8 cellular contexts compared by ENCODE assay signal in the genomic region with DNA sequence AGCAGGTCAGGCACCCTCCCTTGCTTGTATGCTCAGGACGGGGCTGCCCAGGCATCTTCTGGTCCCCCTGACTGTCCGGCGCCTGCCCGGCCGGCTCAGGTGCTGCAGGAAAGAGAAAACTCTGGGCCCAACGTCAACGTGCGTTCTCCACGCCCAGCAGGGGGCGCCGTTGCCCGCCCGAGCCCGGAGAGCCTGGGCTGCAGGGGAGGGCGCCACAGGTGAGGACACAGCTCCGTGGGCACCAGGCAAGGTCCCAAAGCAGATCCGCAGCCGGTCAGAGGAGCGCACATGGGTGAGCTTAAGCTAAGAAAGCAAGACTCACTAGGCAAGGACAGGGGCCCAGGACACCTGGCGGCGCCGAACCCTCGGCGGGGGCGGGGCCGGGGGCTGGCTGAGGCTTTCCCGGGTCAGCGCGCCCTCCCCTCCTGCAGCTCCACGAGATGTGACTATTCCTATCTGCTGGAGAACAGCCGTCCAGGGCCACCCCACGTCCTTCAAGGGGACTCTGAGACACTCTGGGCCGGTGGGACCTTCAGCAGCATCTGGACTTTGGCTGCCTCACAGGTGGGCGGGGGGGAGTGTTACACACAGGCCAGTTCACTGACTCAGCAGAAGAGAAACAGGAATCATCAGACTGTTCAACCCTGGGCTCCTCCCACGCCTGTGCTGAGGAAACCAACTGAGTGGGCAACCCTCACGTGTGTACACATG. TPM values are rescaled to one million over a fixed set of nuclear protein-coding genes. Genes with fewer than 3 reads are reported as not detected.
DNase-seq lines count a peak whose midpoint lies in the region; FAIRE-seq and TF ChIP-seq lines count a peak whose summit lies in the region.

No MANE protein-coding gene starts in this region.

- TF ChIP-seq CTCF in C4-2B (conservative IDR thresholded peaks at IDR 0.05) = peak; percentile 86
- TF ChIP-seq CTCF in fibroblast of pulmonary artery (IDR thresholded peaks at IDR 0.05; ENCODE audit: low read length, missing control alignments) = peak; percentile 64
- peak; percentile 92 for TF ChIP-seq CTCF in neural progenitor cell (IDR thresholded peaks at IDR 0.05)
- peak; percentile 79 to 88 (median 84) for TF ChIP-seq CTCF in transverse colon (IDR thresholded peaks at IDR 0.05)
- peak in 1 of 3 donors; percentile 27 for TF ChIP-seq CTCF in lower leg skin (IDR thresholded peaks at IDR 0.05)

- H3K27ac ChIP-seq in C4-2B (no peak overlapping the region), neural progenitor cell (no peak overlapping the region), transverse colon (no peak overlapping the region)

- TF ChIP-seq POLR2A in transverse colon (IDR thresholded peaks at IDR 0.05) (no peak), lower leg skin (IDR thresholded peaks at IDR 0.05) (no peak)

- H3K4me1 ChIP-seq in neural progenitor cell (peaks cover 6% of the 10 kb centered on the region), transverse colon (peaks cover 0 to 6% (median 3%) of the 10 kb centered on the region in 4 donors)

- no peaks in the 10 kb centered on the region for H3K79me2 ChIP-seq in neural progenitor cell (ENCODE audit: low read depth)

- H3K27me3 ChIP-seq in neural progenitor cell (no peaks in the 10 kb centered on the region), transverse colon (peaks cover 19% of the 10 kb centered on the region)

- no peak overlapping the region for H3K9ac ChIP-seq in neural progenitor cell

- H3K36me3 ChIP-seq in neural progenitor cell (no peaks in the 10 kb centered on the region), transverse colon (no peaks in the 10 kb centered on the region)

- in situ Hi-C loops in transverse colon (cut with MboI; ENCODE audit: low pct_ligation_motif_present in 1 of 4, low pct_unique_long_range_greater_than_20kb in 1 of 4, low sequenced_read_pairs in 3 of 4) = loop anchor here in 2 of 4 donors (10.0 to 25.0 kb wide), 2 partner anchors 277 to 284 kb away; no protein-coding TSS in a partner anchor

- no peaks in the 10 kb centered on the region for H4K20me1 ChIP-seq in neural progenitor cell (ENCODE audit: low read depth)

- H3K4me1 Mint-ChIP-seq in neural progenitor cell = peaks cover 5% of the 10 kb centered on the region

- DNase-seq in HTR-8/SVneo (ENCODE audit: insufficient read length, low spot score) (peak; percentile 74), OCI-M1 (lab: John Stamatoyannopoulos, UW) (peak; percentile 80), fibroblast of pulmonary artery (ENCODE audit: low read depth) (peak; percentile 39), neural progenitor cell (ENCODE audit: low spot score) (peak; percentile 85), transverse colon (peak; percentile 75), lower leg skin (ENCODE audit: low spot score in 2 of 2) (no peak)
- DNase-seq in activated T-cell treated with anti-CD3 and anti-CD28 coated beads, Interleukin-2, amount 50 U/mL, for 48 hours = peak; percentile 85

- no peak for TF ChIP-seq EP300 in transverse colon (IDR thresholded peaks at IDR 0.05; ENCODE audit: low read depth)

- H3K27me3 Mint-ChIP-seq in neural progenitor cell (ENCODE audit: insufficient read depth, low read depth) = peaks cover 4% of the 10 kb centered on the region

- H3K4me2 ChIP-seq in neural progenitor cell = peak overlapping the region; percentile 71

- 14% methylated on average over 17 of the region's 36 CpGs; no CpG with 5 or more reads in 1 of the 2 donors for WGBS in transverse colon (ENCODE audit: low coverage in 1 of 2), 2 donors
- WGBS in lower leg skin, 2 donors = 5 to 13% methylated on average over 20 to 31 of the region's 36 CpGs

- intact Hi-C loops in transverse colon (cut with DNase I; ENCODE audit: low total_unique reads) = loop anchor here (1.0 kb wide), 1 partner anchor 272 kb away; no protein-coding TSS in a partner anchor
- intact Hi-C loops in lower leg skin (cut with DNase I; ENCODE audit: low total_unique reads) = loop anchor here (5.0 kb wide), 1 partner anchor 282 kb away; no protein-coding TSS in a partner anchor

- H3K9me3 Mint-ChIP-seq in neural progenitor cell = no peaks in the 10 kb centered on the region

- H3K27ac Mint-ChIP-seq in neural progenitor cell = no peak overlapping the region

- H3K4me3 Mint-ChIP-seq in neural progenitor cell = no peak overlapping the region

- FAIRE-seq in HTR-8/SVneo (lab: Jason Lieb, UNC) = peak; percentile 81

- no peak overlapping the region for H2AFZ ChIP-seq in neural progenitor cell (replicated peaks)

- H3K9me3 ChIP-seq in neural progenitor cell (ENCODE audit: low read depth) (no peaks in the 10 kb centered on the region), transverse colon (no peaks in the 10 kb centered on the region)

- H3F3A ChIP-seq in neural progenitor cell (ENCODE audit: low read depth) = no peaks in the 10 kb centered on the region

- no peak overlapping the region for H3K4me3 ChIP-seq in fibroblast of pulmonary artery (replicated peaks; ENCODE audit: low read depth, low read length)
- H3K4me3 ChIP-seq in neural progenitor cell = peak overlapping the region; percentile 45
- peak overlapping the region in 1 of 4 donors; percentile 27 for H3K4me3 ChIP-seq in transverse colon
- H3K4me3 ChIP-seq in lower leg skin (ENCODE audit: low read depth, poor library complexity, severe bottlenecking) = no peak overlapping the region

- H3K36me3 Mint-ChIP-seq in neural progenitor cell = no peaks in the 10 kb centered on the region

RNA-seq across cellular contexts. Expression of a gene that starts 29.3 kb away (rescaled TPM):
- total RNA-seq in neural progenitor cell (ENCODE audit: low replicate concordance) (not detected in 2 replicates), transverse colon (not detected), lower leg skin (1 to 10 TPM in 1 of 4 donors, not detected in 3; 3.0 TPM)

RNA-seq across cellular contexts. Expression of a gene that starts 40.6 kb away (rescaled TPM):
- total RNA-seq in neural progenitor cell (ENCODE audit: low replicate concordance) (not detected in 2 replicates), transverse colon (not detected), lower leg skin (1 to 10 TPM in 1 of 4 donors, not detected in 3; 9.3 TPM)

RNA-seq across cellular contexts. Expression of a gene that starts 47.9 kb away (rescaled TPM):
- total RNA-seq in neural progenitor cell (ENCODE audit: low replicate concordance) = not detected in 2 replicates
- total RNA-seq in transverse colon = not detected
- total RNA-seq in lower leg skin = 1 to 10 TPM in 1 of 4 donors, not detected in 3; 4.8 TPM

RNA-seq across cellular contexts. Expression of a gene that starts 55.4 kb away (rescaled TPM):
- total RNA-seq in neural progenitor cell (ENCODE audit: low replicate concordance) (2.5 and 4.9 TPM in 2 replicates), transverse colon (1 to 10 TPM; 4.4 to 6.7 (median 5.1) TPM), lower leg skin (1 to 10 TPM; 2.9 to 5.8 (median 3.2) TPM)

Comparison
In these comparisons a context has a peak if more than half of its experiments do, and no peak if none do; other contexts are left out.
1. DNase-seq: peak in HTR-8/SVneo (single experiment), OCI-M1 (single experiment), activated T-cell treated with anti-CD3 and anti-CD28 coated beads, Interleukin-2, amount 50 U/mL, for 48 hours (2 of 2), fibroblast of pulmonary artery (single experiment), neural progenitor cell (single experiment) and transverse colon (single experiment); none in lower leg skin (0 of 2).